ENCODE assay signal across 8 cellular contexts in the genomic region with DNA sequence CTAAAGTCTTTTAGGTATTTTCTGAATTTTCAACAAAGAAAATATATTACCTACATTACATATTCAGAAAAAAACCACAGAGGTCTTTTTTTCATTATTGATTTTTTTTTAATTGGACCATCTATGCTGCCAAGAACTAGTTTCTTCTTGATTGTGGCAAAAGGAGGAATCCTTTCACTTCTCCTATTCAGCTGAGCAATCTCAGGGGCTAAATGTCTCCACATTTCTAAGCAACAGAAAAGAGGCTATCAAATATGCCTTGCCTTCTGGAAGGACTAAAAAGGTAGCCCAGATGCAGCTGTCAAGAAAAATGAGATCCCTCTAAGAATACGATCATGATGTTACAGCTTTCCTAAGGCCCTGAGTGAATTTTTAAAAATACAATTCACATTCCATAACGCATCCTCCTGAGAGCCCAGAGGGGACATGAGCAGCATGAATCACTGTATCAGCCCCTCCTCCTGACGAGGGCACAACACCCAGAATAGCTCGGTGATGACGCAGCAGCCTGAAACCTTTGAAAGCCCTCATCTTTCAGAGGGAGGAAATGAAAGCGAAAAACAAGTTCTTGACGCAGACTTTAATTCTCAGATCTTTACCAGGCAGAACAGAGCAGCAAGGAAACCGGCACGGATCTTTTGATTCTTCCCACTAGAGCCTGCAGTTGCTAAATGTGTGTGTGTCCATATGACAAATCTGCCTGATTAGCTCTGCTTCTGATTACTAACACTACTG. TPM values are rescaled to one million over a fixed set of nuclear protein-coding genes. Genes with fewer than 3 reads are reported as not detected.
DNase-seq lines count a peak whose midpoint lies in the region; ATAC-seq, FAIRE-seq and TF ChIP-seq lines count a peak whose summit lies in the region.

No MANE protein-coding gene starts in this region.

- H3K4ac ChIP-seq in H1 (replicated peaks; ENCODE audit: insufficient read length, low read depth, low read length) = no peak overlapping the region
- no peak overlapping the region for H3K4ac ChIP-seq in mesendoderm (ENCODE audit: low read depth, low read length)

- TF ChIP-seq POLR2A in H1 (IDR thresholded peaks at IDR 0.05; ENCODE audit: control extremely low read depth in 1 of 2, low read depth in 2 of 2, low read length in 2 of 2) = no peak

- H2BK5ac ChIP-seq in H1 (ENCODE audit: low read depth, low read length) (no peak overlapping the region), mesendoderm (ENCODE audit: low read length) (no peak overlapping the region)

- no peaks in the 10 kb centered on the region for H3K9me3 ChIP-seq in H1 (ENCODE audit: insufficient read depth in 2 of 2, low read depth in 1 of 2, low read length in 1 of 2)

- H3K14ac ChIP-seq in H1 (ENCODE audit: insufficient read length) = no peak overlapping the region

- TF ChIP-seq RAD21 in H1 (IDR thresholded peaks at IDR 0.05 in 1 of 2, conservative IDR thresholded peaks at IDR 0.05 in 1 of 2; ENCODE audit: low read depth in 2 of 2, low read length in 2 of 2) = no peak

- H3K27me3 ChIP-seq in H1 (replicated peaks in 1 of 4; ENCODE audit: control insufficient read depth in 3 of 4, extremely low read depth in 1 of 4, insufficient read depth in 3 of 4, low read length in 3 of 4) (no peaks in the 10 kb centered on the region), mesendoderm (ENCODE audit: insufficient read depth, low read length, poor library complexity) (no peaks in the 10 kb centered on the region)

- no peaks in the 10 kb centered on the region for H3K79me1 ChIP-seq in H1 (ENCODE audit: low read depth, low read length)
- no peaks in the 10 kb centered on the region for H3K79me1 ChIP-seq in mesendoderm (ENCODE audit: low read length)

- no peak for FAIRE-seq in H1 (lab: Jason Lieb, UNC)

- H3K23ac ChIP-seq in H1 (ENCODE audit: insufficient read length) (no peak overlapping the region), mesendoderm (ENCODE audit: low read length) (no peak overlapping the region)

- TF ChIP-seq CTCF in H1 (IDR thresholded peaks at IDR 0.05; ENCODE audit: control extremely low read depth in 1 of 3, insufficient read depth in 1 of 3, low read depth in 1 of 3, low read length in 3 of 3) = no peak

- no peak overlapping the region for H2AK5ac ChIP-seq in H1 (ENCODE audit: low read depth, low read length)
- H2AK5ac ChIP-seq in mesendoderm (ENCODE audit: low read length) = no peak overlapping the region

- H3K4me2 ChIP-seq in H1 (ENCODE audit: insufficient read depth in 1 of 2, low read depth in 2 of 2, low read length in 2 of 2) (peak overlapping the region; percentile 40 to 62), mesendoderm (ENCODE audit: low read length) (no peak overlapping the region)

- H4K91ac ChIP-seq in H1 (replicated peaks; ENCODE audit: insufficient read length, low read length) = no peak overlapping the region

- H3K56ac ChIP-seq in H1 (replicated peaks; ENCODE audit: insufficient read length, low read depth, low read length) (no peak overlapping the region), mesendoderm (ENCODE audit: low read length) (peak overlapping the region; percentile 73)

- H3K9ac ChIP-seq in H1 (replicated peaks in 1 of 4; ENCODE audit: extremely low read depth in 1 of 4, low read depth in 3 of 4, low read length in 3 of 4) = peak overlapping the region in 1 of 4 experiments; percentile 38; a peak in 1 of 7 replicates
- peak overlapping the region; percentile 58 for H3K9ac ChIP-seq in mesendoderm (ENCODE audit: low read length)

- H2BK12ac ChIP-seq in H1 (ENCODE audit: low read depth, low read length) = no peak overlapping the region; the same call in 1 of the 2 replicates

- no peaks in the 10 kb centered on the region for H3K23me2 ChIP-seq in H1 (ENCODE audit: low read depth, low read length)

- H3K36me3 ChIP-seq in H1 (ENCODE audit: control insufficient read depth in 2 of 4, insufficient read depth in 4 of 4, low read length in 3 of 4) = no peaks in the 10 kb centered on the region
- no peaks in the 10 kb centered on the region for H3K36me3 ChIP-seq in mesendoderm (ENCODE audit: control insufficient read depth, insufficient read depth, low read length)

- ATAC-seq in GM18511 (IDR thresholded peaks at IDR 0.05; ENCODE audit: unreplicated experiment) (peak; percentile 91), HG02943 (IDR thresholded peaks at IDR 0.05; ENCODE audit: low read depth, unreplicated experiment) (peak; percentile 82)

- no peak for TF ChIP-seq EP300 in H1 (IDR thresholded peaks at IDR 0.05; ENCODE audit: borderline replicate concordance in 1 of 2, low read depth in 2 of 2, low read length in 2 of 2)

- H3K18ac ChIP-seq in H1 (ENCODE audit: extremely low read depth, low read length) = no peak overlapping the region
- H3K18ac ChIP-seq in mesendoderm (ENCODE audit: low read length) = peak overlapping the region; percentile 68

- no peak overlapping the region for H4K8ac ChIP-seq in H1 (ENCODE audit: extremely low read depth, insufficient read depth, low read length)
- H4K8ac ChIP-seq in mesendoderm (ENCODE audit: low read depth, low read length) = peak overlapping the region; percentile 86

- DNase-seq in NCI-H510A treated with DMSO at 0.1 percent for 48 hours (lab: John Stamatoyannopoulos, UW) = peak; percentile 82
- DNase-seq in activated CD8-positive, alpha-beta memory T cell treated with anti-CD3 and anti-CD28 coated beads for 4 hours (ENCODE audit: low read depth in 2 of 2) = peak; percentile 69 to 79
- DNase-seq in H1 (ENCODE audit: low read depth in 1 of 2, low spot score in 2 of 2) = peak; percentile 36 to 50
- peak; percentile 96 for DNase-seq in mesendoderm
- peak; percentile 58 for DNase-seq in stimulated activated CD8-positive, alpha-beta memory T cell treated with anti-CD3 and anti-CD28 coated beads, Interleukin-12 subunit alpha, Interleukin-12 subunit beta, amount 100 ng/mL, for 24 hours (ENCODE audit: extremely low read depth)
- no peak for DNase-seq in NCI-H2196 treated with DMSO at 0.1 percent for 48 hours (lab: John Stamatoyannopoulos, UW; ENCODE audit: unreplicated experiment)

- POLR2A ChIA-PET in H1 (lab: Charles Lee; ENCODE audit: partially characterized antibody) = interaction anchor here (1.4 kb wide), 1 partner anchor 12 kb away, joined by 4 read pairs; no protein-coding TSS in a partner anchor

- H3K27ac ChIP-seq in H1 (ENCODE audit: low read depth, low read length) (peak overlapping the region; percentile 27; the same call in 1 of the 2 replicates), mesendoderm (ENCODE audit: low read depth, low read length) (peak overlapping the region; percentile 87)

- H4K5ac ChIP-seq in H1 (ENCODE audit: insufficient read length, low read depth, low read length) = peak overlapping the region; percentile 40
- no peak overlapping the region for H4K5ac ChIP-seq in mesendoderm (ENCODE audit: low read length)

- peak overlapping the region; percentile 31; the same call in 1 of the 2 replicates for H2AFZ ChIP-seq in H1 (ENCODE audit: low read length)

- H2BK15ac ChIP-seq in H1 (ENCODE audit: low read length) = no peak overlapping the region; the same call in 1 of the 2 replicates
- H2BK15ac ChIP-seq in mesendoderm (replicated peaks; ENCODE audit: low read depth) = no peak overlapping the region

- H3K79me2 ChIP-seq in H1 (ENCODE audit: control insufficient read depth in 1 of 2, insufficient read depth in 2 of 2, low read length in 2 of 2) (no peaks in the 10 kb centered on the region), mesendoderm (ENCODE audit: control insufficient read depth, insufficient read depth, low read length) (no peaks in the 10 kb centered on the region)

- H3K4me3 ChIP-seq in H1 (ENCODE audit: extremely low read depth in 1 of 4, insufficient read depth in 2 of 4, low read depth in 3 of 4, low read length in 4 of 4) (no peak overlapping the region), mesendoderm (ENCODE audit: low read length) (no peak overlapping the region)

- no peak overlapping the region for H2BK20ac ChIP-seq in H1 (ENCODE audit: low read length)

- H3K4me1 ChIP-seq in H1 (replicated peaks in 1 of 4; ENCODE audit: control insufficient read depth in 3 of 4, insufficient read depth in 4 of 4, low read length in 3 of 4) (peaks cover 0 to 6% (median 3%) of the 10 kb centered on the region in 4 experiments; a peak in 4 of 7 replicates), mesendoderm (ENCODE audit: control insufficient read depth, low read depth, low read length) (peaks cover 3% of the 10 kb centered on the region)

- WGBS in H1 (ENCODE audit: extremely low coverage in 1 of 2, insufficient coverage in 1 of 2, insufficient read length in 1 of 2, insufficient replicate concordance in 2 of 2, low coverage in 1 of 2, low lambda C conversion rate in 2 of 2, missing lambda C conversion rate in 1 of 2), 2 experiments = 39% methylated on average over 9 of the region's 9 CpGs; no CpG with 5 or more reads in 1 of the 2 experiments
- WGBS in mesendoderm (ENCODE audit: extremely low coverage, insufficient coverage, low lambda C conversion rate) = no CpG with 5 or more reads among the region's 9 CpGs

- H2BK120ac ChIP-seq in H1 (replicated peaks; ENCODE audit: low read depth, low read length) (no peak overlapping the region), mesendoderm (ENCODE audit: low read depth, low read length) (peak overlapping the region; percentile 6)

- CTCF ChIA-PET in H1 (lab: Charles Lee; ENCODE audit: partially characterized antibody) = interaction anchor here (1.0 to 1.2 kb wide), 2 partner anchors 25 to 27 kb away, joined by 3 read pairs; no protein-coding TSS in a partner anchor

- no peaks in the 10 kb centered on the region for H4K20me1 ChIP-seq in H1 (replicated peaks in 1 of 2; ENCODE audit: control insufficient read depth in 1 of 2, insufficient read depth in 2 of 2, low read length in 2 of 2)

RNA-seq across cellular contexts. Expression of a gene that starts 24.6 kb away (rescaled TPM):
- 18.2 and 21.9 TPM in 2 replicates for total RNA-seq in H1 (2021; fragmentation: NEBNext Ultra II Directional; extraction: Animal tissue kit (Norgen Biotek cat#: 25700))
- polyA plus RNA-seq in H1 (2011; rRNA removed) = 9.3 and 11.9 TPM in 2 replicates
- 8.9 TPM for polyA plus RNA-seq in H1 (2011; cell fraction: cytosol; rRNA removed)
- polyA plus RNA-seq in H1 (2011; cell fraction: nucleus; rRNA removed) = 21.4 TPM
- 9.6 to 11.8 TPM (median 10.5 TPM) in 4 replicates for polyA plus RNA-seq in H1 (2012, experiment 1 of 2)
- polyA plus RNA-seq in H1 (2012, experiment 2 of 2) = 5.3 TPM
- polyA plus RNA-seq in H1 (2013, experiment 1 of 2) = 11.9 TPM
- 11.6 TPM for polyA plus RNA-seq in H1 (2013, experiment 2 of 2)
- polyA minus RNA-seq in H1 (2011; rRNA and poly(A)+ RNA removed) = 21.2 and 25.5 TPM in 2 replicates
- 11.8 TPM for polyA minus RNA-seq in H1 (2011; cell fraction: cytosol; rRNA and poly(A)+ RNA removed)
- polyA minus RNA-seq in H1 (2011; cell fraction: nucleus; rRNA and poly(A)+ RNA removed) = 20.8 TPM
- polyA plus RNA-seq in mesendoderm (2013, experiment 1 of 2) = 10.8 TPM
- 11.2 TPM for polyA plus RNA-seq in mesendoderm (2013, experiment 2 of 2)

RNA-seq across cellular contexts. Expression of a gene that starts 37.5 kb away (rescaled TPM):
- total RNA-seq in H1 (2021; fragmentation: NEBNext Ultra II Directional; extraction: Animal tissue kit (Norgen Biotek cat#: 25700)) = 24.4 and 24.7 TPM in 2 replicates
- polyA plus RNA-seq in H1 (2011; rRNA removed) = 3.1 and 3.3 TPM in 2 replicates
- polyA plus RNA-seq in H1 (2011; cell fraction: cytosol; rRNA removed) = 4.1 TPM
- polyA plus RNA-seq in H1 (2011; cell fraction: nucleus; rRNA removed) = 1.8 TPM
- 8.1 to 12.4 TPM (median 10.5 TPM) in 4 replicates for polyA plus RNA-seq in H1 (2012, experiment 1 of 2)
- polyA plus RNA-seq in H1 (2012, experiment 2 of 2) = 0.67 TPM
- polyA plus RNA-seq in H1 (2013, experiment 1 of 2) = 17.3 TPM
- polyA plus RNA-seq in H1 (2013, experiment 2 of 2) = 17.4 TPM
- polyA minus RNA-seq in H1 (2011; rRNA and poly(A)+ RNA removed) = 4.8 and 10.3 TPM in 2 replicates
- polyA minus RNA-seq in H1 (2011; cell fraction: cytosol; rRNA and poly(A)+ RNA removed) = 9.0 TPM
- polyA minus RNA-seq in H1 (2011; cell fraction: nucleus; rRNA and poly(A)+ RNA removed) = 5.0 TPM
- polyA plus RNA-seq in mesendoderm (2013, experiment 1 of 2) = 38.0 TPM
- polyA plus RNA-seq in mesendoderm (2013, experiment 2 of 2) = 38.1 TPM
